9 cellular contexts compared by ENCODE assay signal in the genomic region with DNA sequence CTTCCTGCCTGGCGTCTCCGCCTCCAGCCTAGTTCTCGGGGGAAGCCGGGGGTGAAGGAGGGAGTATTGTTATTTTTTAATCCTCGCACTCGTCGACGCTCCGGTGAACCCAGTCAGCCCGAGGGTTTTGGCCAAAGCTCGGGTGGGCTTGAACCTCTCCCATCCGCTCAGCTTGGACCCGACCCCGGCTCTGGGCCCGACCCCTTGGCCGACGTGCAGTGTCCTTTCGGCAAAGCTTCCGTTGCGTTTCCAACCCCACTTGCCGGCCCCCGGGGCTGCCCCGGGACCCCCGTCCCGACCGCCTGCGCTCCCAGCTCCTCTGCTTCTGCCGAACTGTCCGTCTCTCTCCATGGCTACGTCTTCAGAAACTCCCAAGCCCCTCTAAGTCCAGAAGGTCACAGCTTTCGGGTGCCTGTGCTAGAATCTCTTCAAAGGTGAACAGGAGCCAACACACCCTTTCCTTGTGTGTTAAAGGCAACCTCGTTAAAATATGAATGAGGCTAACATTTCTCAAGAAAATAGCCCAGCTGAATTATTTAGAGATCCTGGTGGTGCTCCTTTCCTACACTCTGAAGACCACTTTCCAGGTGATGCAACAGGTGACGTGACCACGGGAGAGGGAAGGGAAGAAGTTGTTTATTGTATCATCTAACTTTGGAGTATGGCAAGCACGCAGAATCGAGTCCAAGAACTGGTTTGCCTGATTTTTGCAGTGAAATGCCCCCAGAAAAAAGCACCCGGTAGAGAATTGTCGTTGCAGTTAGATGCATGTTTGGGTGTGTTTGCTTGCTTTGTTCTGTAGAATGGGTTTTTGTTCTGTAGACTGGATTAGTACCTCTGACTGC. TPM values are rescaled to one million over a fixed set of nuclear protein-coding genes. Genes with fewer than 3 reads are reported as not detected.
A peak's percentile ranks its signal among the peaks of the same experiment; 100 is the strongest.
DNase-seq lines count a peak whose midpoint lies in the region; ATAC-seq, FAIRE-seq and TF ChIP-seq lines count a peak whose summit lies in the region.
"Had no signal": no experiment of that assay in that cellular context is flagged by ENCODE, and none has a peak within 500 bp of the region (broad histone marks: within the 10 kb centered on the region; RNA-seq: fewer than 3 reads in every experiment).

No MANE protein-coding gene starts in this region.

- no peak overlapping the region for H3K4me3 Mint-ChIP-seq in activated CD4-positive, alpha-beta memory T cell treated with anti-CD3 and anti-CD28 coated beads, Interleukin-2, amount 10 ng/mL, durations not matched to agents 7 days and 5 days

- H3K4me2 ChIP-seq in A549 (peak overlapping the region; percentile 86), skeletal muscle satellite cell (ENCODE audit: low read length) (peak overlapping the region; percentile 88)

- DNase-seq in A549 (ENCODE audit: low read depth in 1 of 2, low spot score in 1 of 2), result peak; percentile 8 to 16
- peak; percentile 17 for DNase-seq in GM20000 (ENCODE audit: low spot score)
- no peak for DNase-seq in SK-N-MC (ENCODE audit: low read depth, low spot score)
- peak; percentile 13 for DNase-seq in germinal center (ENCODE audit: low spot score)
- no peak for DNase-seq in activated CD4-positive, alpha-beta memory T cell treated with anti-CD3 and anti-CD28 coated beads, Interleukin-2, amount 10 ng/mL, durations not matched to agents 7 days and 5 days
- DNase-seq in activated effector memory CD4-positive, alpha-beta T cell treated with anti-CD3 and anti-CD28 coated beads, Interleukin-2, amount 50 U/mL, for 16 hours, result no peak
- DNase-seq in DMS114 treated with DMSO at 0.1 percent for 48 hours (lab: John Stamatoyannopoulos, UW; ENCODE audit: unreplicated experiment), result no peak

- no peak for TF ChIP-seq POLR2A in A549 (IDR thresholded peaks at IDR 0.05; ENCODE audit: low read length)

- no peaks in the 10 kb centered on the region for H3K9me3 Mint-ChIP-seq in activated CD4-positive, alpha-beta memory T cell treated with anti-CD3 and anti-CD28 coated beads, Interleukin-2, amount 10 ng/mL, durations not matched to agents 7 days and 5 days

- H3K9ac ChIP-seq in SK-N-MC (ENCODE audit: insufficient read length), result peak overlapping the region; percentile 92
- H3K9ac ChIP-seq in skeletal muscle satellite cell (ENCODE audit: low read depth, low read length), result peak overlapping the region; percentile 95

- FAIRE-seq in A549 (lab: Jason Lieb, UNC), result no peak
- FAIRE-seq: colon had no signal

- H3K27ac Mint-ChIP-seq in activated CD4-positive, alpha-beta memory T cell treated with anti-CD3 and anti-CD28 coated beads, Interleukin-2, amount 10 ng/mL, durations not matched to agents 7 days and 5 days, result no peak overlapping the region

- no peak for TF ChIP-seq EP300 in A549 (IDR thresholded peaks at IDR 0.05)

- TF ChIP-seq CTCF in A549 (IDR thresholded peaks at IDR 0.05) (no peak; the same call in 1 of the 3 replicates), GM20000 (IDR thresholded peaks at IDR 0.05; ENCODE audit: extremely low read depth, missing control alignments) (no peak)

- H3K27me3 Mint-ChIP-seq in activated CD4-positive, alpha-beta memory T cell treated with anti-CD3 and anti-CD28 coated beads, Interleukin-2, amount 10 ng/mL, durations not matched to agents 7 days and 5 days, result peaks cover 4% of the 10 kb centered on the region

- POLR2A ChIA-PET in A549 (lab: Yijun Ruan, JAX), result interaction anchor here (0.7 to 1.8 kb wide), 4 partner anchors 54 to 192 kb away, joined by 3 to 6 read pairs (median 4); partner anchors contain the start of gene COX20
- POLR2A ChIA-PET in activated CD4-positive, alpha-beta memory T cell treated with anti-CD3 and anti-CD28 coated beads, Interleukin-2, amount 10 ng/mL, durations not matched to agents 7 days and 5 days (lab: Charles Lee), result interaction anchor here (0.6 to 2.8 kb wide), 7 partner anchors 44 to 318 kb away, joined by 3 to 18 read pairs (median 5); partner anchors contain the start of gene HNRNPU

- no peaks in the 10 kb centered on the region for H3K9me3 ChIP-seq in A549
- H3K9me3 ChIP-seq in SK-N-MC (ENCODE audit: low read depth, low read length), result 0 out of 2 replicates have a peak, but pooled peaks cover 3% of the 10 kb centered on the region
- H3K9me3 ChIP-seq in skeletal muscle satellite cell (replicated peaks; ENCODE audit: low read length), result no peaks in the 10 kb centered on the region

- H3K4me1 ChIP-seq in A549 (peaks cover 13% of the 10 kb centered on the region; the same call in 2 of the 3 replicates), skeletal muscle satellite cell (ENCODE audit: control insufficient read depth, insufficient read depth, low read length) (peaks cover 24% of the 10 kb centered on the region)

- peak overlapping the region; percentile 92 for H3K4me3 ChIP-seq in A549
- H3K4me3 ChIP-seq in SK-N-MC, result peak overlapping the region; percentile 97
- peak overlapping the region; percentile 80 for H3K4me3 ChIP-seq in skeletal muscle satellite cell (ENCODE audit: low read length)

- H3K36me3 ChIP-seq in SK-N-MC (ENCODE audit: insufficient read depth, low read length) (peaks cover 25% of the 10 kb centered on the region), skeletal muscle satellite cell (ENCODE audit: insufficient read depth, low read length) (peaks cover 4% of the 10 kb centered on the region)

- H3K27me3 ChIP-seq in skeletal muscle satellite cell (ENCODE audit: control insufficient read depth, insufficient read depth, low read length), result no peaks in the 10 kb centered on the region

- CTCF ChIA-PET in A549 (lab: Yijun Ruan, JAX), result interaction anchor here (0.6 to 1.2 kb wide), 4 partner anchors 9 to 149 kb away, joined by 3 to 9 read pairs (median 4); no protein-coding TSS in a partner anchor
- CTCF ChIA-PET in activated CD4-positive, alpha-beta memory T cell treated with anti-CD3 and anti-CD28 coated beads, Interleukin-2, amount 10 ng/mL, durations not matched to agents 7 days and 5 days (lab: Charles Lee), result interaction anchor here (0.7 to 1.2 kb wide), 2 partner anchors 49 to 53 kb away, joined by 4 to 6 read pairs; no protein-coding TSS in a partner anchor

- under 1% methylated on average over 31 of the region's 38 CpGs for WGBS in A549 (ENCODE audit: missing lambda C conversion rate)

- H3K4me1 Mint-ChIP-seq in activated CD4-positive, alpha-beta memory T cell treated with anti-CD3 and anti-CD28 coated beads, Interleukin-2, amount 10 ng/mL, durations not matched to agents 7 days and 5 days, result peaks cover 17% of the 10 kb centered on the region

- peak; percentile 1 to 2; a peak in 3 of 6 replicates for ATAC-seq in A549

- H3K36me3 Mint-ChIP-seq in activated CD4-positive, alpha-beta memory T cell treated with anti-CD3 and anti-CD28 coated beads, Interleukin-2, amount 10 ng/mL, durations not matched to agents 7 days and 5 days (ENCODE audit: low read depth), result peaks cover 24% of the 10 kb centered on the region

- H3K27ac ChIP-seq in A549 (peak overlapping the region; percentile 93 to 96), SK-N-MC (no peak overlapping the region)

- no peak for TF ChIP-seq RAD21 in A549 (conservative IDR thresholded peaks at IDR 0.05 in 1 of 2, IDR thresholded peaks at IDR 0.05 in 1 of 2)

TF ChIP-seq in A549, 52 proteins besides CTCF, POLR2A, EP300 and RAD21:
- TF ChIP-seq SREBF2 (IDR thresholded peaks at IDR 0.05) (no peak), ZC3H11A (IDR thresholded peaks at IDR 0.05) (no peak), KDM1A (IDR thresholded peaks at IDR 0.05; ENCODE audit: low read depth) (no peak), TFCP2L1 (CRISPR knock-in tag; IDR thresholded peaks at IDR 0.05) (no peak), HMGXB4 (CRISPR knock-in tag; IDR thresholded peaks at IDR 0.05; ENCODE audit: borderline replicate concordance) (no peak), PHF8 (IDR thresholded peaks at IDR 0.05; ENCODE audit: borderline replicate concordance, low read depth) (peak; percentile 10), KDM5A (IDR thresholded peaks at IDR 0.05) (peak; percentile 52; the same call in 1 of the 2 replicates)

RNA-seq across cellular contexts. Expression of gene DESI2, which starts 0.7 kb away (rescaled TPM):
- 48.4 and 57.8 TPM in 2 replicates for polyA plus RNA-seq in A549 (2011; rRNA removed)
- polyA plus RNA-seq in A549 (2012; cell fraction: cytosol; rRNA removed), result 12.7 and 15.5 TPM in 2 replicates
- 10.3 and 11.8 TPM in 2 replicates for polyA plus RNA-seq in A549 (2012; cell fraction: nucleus; rRNA removed)
- 27.4 to 29.3 TPM (median 28.0 TPM) in 3 replicates for polyA plus RNA-seq in A549 (2017; fragmentation: RNase III; extraction: RNeasy Plus Mini Kit Qiagen cat#74134 plus additional on column Dnase treatment)
- 30.8 and 32.2 TPM in 2 replicates for polyA minus RNA-seq in A549 (2011; rRNA and poly(A)+ RNA removed)
- total RNA-seq in skeletal muscle satellite cell (2012; rRNA removed), result 32.7 and 36.9 TPM in 2 replicates
- total RNA-seq in activated CD4-positive, alpha-beta memory T cell treated with anti-CD3 and anti-CD28 coated beads, Interleukin-2, amount 10 ng/mL, durations not matched to agents 7 days and 5 days, result 10 to 100 TPM; 26.6 to 31.4 TPM

Comparison
In these comparisons a context has a peak if more than half of its experiments do, and no peak if none do; other contexts are left out.
1. DNase-seq: peak in A549 (2 of 2), GM20000 (single experiment) and germinal center (single experiment); none in SK-N-MC (single experiment), activated CD4-positive, alpha-beta memory T cell treated with anti-CD3 and anti-CD28 coated beads, Interleukin-2, amount 10 ng/mL, durations not matched to agents 7 days and 5 days (single experiment), activated effector memory CD4-positive, alpha-beta T cell treated with anti-CD3 and anti-CD28 coated beads, Interleukin-2, amount 50 U/mL, for 16 hours (single experiment) and DMS114 treated with DMSO at 0.1 percent for 48 hours (single experiment).
2. Peak in every context shown above with its lines, with median percentiles within 50 percentile points of each other: H3K4me3 ChIP-seq.